22 cellular contexts compared by ENCODE assay signal in genomic region chr18:44958450-44958849, GRCh38.
DNase-seq lines count a peak whose midpoint lies in the region; ATAC-seq and TF ChIP-seq lines count a peak whose summit lies in the region.
"Had no signal": no experiment of that assay in that cellular context is flagged by ENCODE, and none has a peak within 500 bp of the region (broad histone marks: within the 10 kb centered on the region; RNA-seq: fewer than 3 reads in every experiment).

No MANE protein-coding gene starts in this region.

- TF ChIP-seq CTCF in omental fat pad (IDR thresholded peaks at IDR 0.05), result no peak

- ATAC-seq in esophagus mucosa (peak; percentile 25), omental fat pad (ENCODE audit: low FRiP score) (peak; percentile 81)
- ATAC-seq: gastroesophageal sphincter; naive thymus-derived CD8-positive, alpha-beta T cell had no signal

- intact Hi-C loops in posterior cingulate gyrus (cut with DNase I), result loop anchor here (10.0 kb wide), 1 partner anchor 104 kb away; no protein-coding TSS in a partner anchor

- peak; percentile 39 for DNase-seq in DMS53 treated with DMSO at 0.1 percent for 48 hours (lab: John Stamatoyannopoulos, UW; ENCODE audit: unreplicated experiment)
- DNase-seq in NCI-H69 (lab: John Stamatoyannopoulos, UW), result peak; percentile 78
- DNase-seq in omental fat pad (ENCODE audit: low spot score), result no peak
- DNase-seq in epidermal melanocyte (ENCODE audit: insufficient read length, low spot score), result no peak
- DNase-seq in posterior cingulate gyrus, result no peak
- DNase-seq in SW480 (ENCODE audit: low spot score), result no peak
- DNase-seq: activated CD4-positive, alpha-beta T cell treated with anti-CD3 and anti-CD28 coated beads, Interleukin-2, amount 50 U/mL, for 48 hours; activated CD8-positive, alpha-beta memory T cell treated with anti-CD3 and anti-CD28 coated beads, Interleukin-2, amount 50 U/mL, for 4 hours; activated naive CD4-positive, alpha-beta T cell treated with anti-CD3 and anti-CD28 coated beads, Interleukin-2, amount 10 ng/mL, durations not matched to agents 7 days and 5 days; amniotic stem cell; effector CD4-positive, alpha-beta T cell; erythroblast; midbrain; naive thymus-derived CD8-positive, alpha-beta T cell; NCI-H1048; NCI-H187; NCI-H526 treated with DMSO at 0.1 percent for 48 hours; Peyer's patch; spleen; trophoblast cell had no signal

Comparison
In these comparisons a context has a peak if more than half of its experiments do, and no peak if none do; other contexts are left out.
1. DNase-seq: peak in DMS53 treated with DMSO at 0.1 percent for 48 hours (single experiment) and NCI-H69 (single experiment); none in omental fat pad (single experiment), epidermal melanocyte (single experiment), posterior cingulate gyrus (0 of 10) and SW480 (single experiment).